7 cellular contexts compared by ENCODE assay signal in genomic region chr17:9576521-9577401, GRCh38. TPM values are rescaled to one million over a fixed set of nuclear protein-coding genes. Genes with fewer than 3 reads are reported as not detected.
A peak's percentile ranks its signal among the peaks of the same experiment; 100 is the strongest.
DNase-seq lines count a peak whose midpoint lies in the region; ATAC-seq and TF ChIP-seq lines count a peak whose summit lies in the region.

CFAP52 (plus strand) TSS chr17:9576642; CDS start chr17:9576696, 54 bp downstream.

- H2BK5ac ChIP-seq in IMR-90 (ENCODE audit: low read depth, low read length, poor library complexity, severe bottlenecking) = peak within 1 kb of the TSS; percentile 32

- H3K9me1 ChIP-seq in IMR-90 (ENCODE audit: insufficient read depth, low read length) = no peaks in the 10 kb centered on the region

- H2AK5ac ChIP-seq in IMR-90 (ENCODE audit: low read depth, low read length) = no peak within 1 kb of the TSS

- peak within 1 kb of the TSS; percentile 49; the same call in 1 of the 2 replicates for H3K23ac ChIP-seq in IMR-90 (ENCODE audit: low read depth, low read length)

- H3K4me3 ChIP-seq in IMR-90 (ENCODE audit: insufficient read depth, low read depth, low read length) = peak within 1 kb of the TSS; percentile 95
- peak within 1 kb of the TSS; percentile 91 for H3K4me3 ChIP-seq in SK-N-MC

- H4K20me1 ChIP-seq in IMR-90 (ENCODE audit: insufficient read depth, low read length) = no peaks in the 10 kb centered on the region

- peak within 1 kb of the TSS; percentile 57 for H3K4ac ChIP-seq in IMR-90 (ENCODE audit: low read depth, low read length)

- H3K9me3 ChIP-seq in IMR-90 (ENCODE audit: control insufficient read depth, insufficient read depth, low read length) (no peaks in the 10 kb centered on the region), SK-N-MC (ENCODE audit: low read depth, low read length) (no peaks in the 10 kb centered on the region)

- no TSS peak for BruUV-seq in IMR-90 (replicated peaks; lab: Mats Ljungman, UMichigan)

- H2BK120ac ChIP-seq in IMR-90 (ENCODE audit: low read depth, low read length) = no peak within 1 kb of the TSS

- peak within 1 kb of the TSS; percentile 47 for H3K14ac ChIP-seq in IMR-90 (replicated peaks; ENCODE audit: low read depth, low read length)

- H3K9ac ChIP-seq in IMR-90 (ENCODE audit: low read depth, low read length) = peak within 1 kb of the TSS; percentile 94
- peak within 1 kb of the TSS; percentile 67 for H3K9ac ChIP-seq in SK-N-MC (ENCODE audit: insufficient read length)

- TF ChIP-seq CTCF in GM13976 (IDR thresholded peaks at IDR 0.05; ENCODE audit: borderline replicate concordance, control extremely low read depth, extremely low read depth, insufficient read depth, missing control alignments) (peak; percentile 71), IMR-90 (conservative IDR thresholded peaks at IDR 0.05; ENCODE audit: low read depth, low read length) (peak; percentile 67)

- H3K56ac ChIP-seq in IMR-90 (ENCODE audit: extremely low read depth, insufficient read depth, low read length) = peak within 1 kb of the TSS; percentile 48

- POLR2A ChIA-PET in IMR-90 (lab: Charles Lee; ENCODE audit: unreplicated experiment) = no interaction called here

- peaks cover 5% of the 10 kb centered on the region; the same call in 1 of the 2 replicates for H3K4me1 ChIP-seq in IMR-90 (ENCODE audit: control insufficient read depth, insufficient read depth, low read length)

- peak; percentile 68 for ATAC-seq in IMR-90 (ENCODE audit: low read depth)

- H3K4me2 ChIP-seq in IMR-90 (ENCODE audit: low read depth, low read length) = peak within 1 kb of the TSS; percentile 97

- CTCF ChIA-PET in IMR-90 (lab: Yijun Ruan, JAX) = interaction anchor here (0.5 to 1.5 kb wide), 10 partner anchors 11 to 273 kb away, joined by 3 to 6 read pairs (median 3); no protein-coding TSS in a partner anchor

- peak within 1 kb of the TSS; percentile 80 for H4K5ac ChIP-seq in IMR-90 (ENCODE audit: low read depth, low read length)

- no peak for TF ChIP-seq POLR2A in IMR-90 (IDR thresholded peaks at IDR 0.05; ENCODE audit: low read depth, low read length)

- H2BK20ac ChIP-seq in IMR-90 (ENCODE audit: low read depth, low read length) = no peak within 1 kb of the TSS

- WGBS in IMR-90 (ENCODE audit: extremely low coverage in 2 of 2, insufficient read length in 1 of 2), 2 experiments = 2% methylated on average over 18 of the region's 40 CpGs; no CpG with 5 or more reads in 1 of the 2 experiments

- H3K27ac ChIP-seq in IMR-90 (ENCODE audit: insufficient read depth, low read length) (peak within 1 kb of the TSS; percentile 78), SK-N-MC (no peak within 1 kb of the TSS), substantia nigra (ENCODE audit: low read depth, low read length, poor library complexity, severe bottlenecking) (peak within 1 kb of the TSS; percentile 49)

- intact Hi-C loops in IMR-90 (cut with micrococcal nuclease) = loop anchor here (5.0 kb wide), 1 partner anchor 551 kb away; no protein-coding TSS in a partner anchor

- dilution Hi-C loops in IMR-90 (cut with HindIII; ENCODE audit: low sequenced_read_pairs, unreplicated experiment) = no loop called here

- peak within 1 kb of the TSS; percentile 82 to 91 for H4K8ac ChIP-seq in IMR-90 (ENCODE audit: low read depth in 2 of 2, low read length in 2 of 2)

- peak; percentile 85 for DNase-seq in GM13976 (ENCODE audit: low spot score)
- DNase-seq in IMR-90 = peak; percentile 70
- DNase-seq in SK-N-MC (ENCODE audit: low read depth, low spot score) = no peak
- DNase-seq in activated naive CD4-positive, alpha-beta T cell treated with anti-CD3 and anti-CD28 coated beads, Interleukin-2, amount 50 U/mL, for 16 hours = peak; percentile 76
- DNase-seq in globus pallidus (ENCODE audit: low spot score) = peak; percentile 77
- DNase-seq in nucleus accumbens (lab: John Stamatoyannopoulos, UW) = peak in 55 of 56 donors; percentile 17 to 89 (median 66)
- DNase-seq in substantia nigra (lab: John Stamatoyannopoulos, UW) = peak in 47 of 49 donors; percentile 11 to 81 (median 59)

- H3K36me3 ChIP-seq in IMR-90 (ENCODE audit: control insufficient read depth, insufficient read depth, low read length) = no peaks in the 10 kb centered on the region
- H3K36me3 ChIP-seq in SK-N-MC (ENCODE audit: insufficient read depth, low read length) = no peaks in the 10 kb centered on the region

- no peaks in the 10 kb centered on the region for H3K27me3 ChIP-seq in IMR-90 (ENCODE audit: control insufficient read depth, insufficient read depth, low read length)

- H2BK15ac ChIP-seq in IMR-90 (ENCODE audit: low read depth, low read length) = no peak within 1 kb of the TSS

- H2AK9ac ChIP-seq in IMR-90 (replicated peaks; ENCODE audit: low read depth, low read length, poor library complexity) = peak within 1 kb of the TSS; percentile 39

- peaks cover 6 to 7% of the 10 kb centered on the region in 2 experiments; a peak in 2 of 4 replicates for H3K79me1 ChIP-seq in IMR-90 (ENCODE audit: low read depth in 1 of 2, low read length in 2 of 2)

- peak within 1 kb of the TSS; percentile 47 for H4K91ac ChIP-seq in IMR-90 (ENCODE audit: insufficient read depth, low read depth, low read length)

- in situ Hi-C loops in GM13976 (cut with MboI; ENCODE audit: low sequenced_read_pairs, unreplicated experiment) (no loop called here), IMR-90 (cut with MboI; ENCODE audit: low sequenced_read_pairs) (no loop called here)

- H2AFZ ChIP-seq in IMR-90 (replicated peaks; ENCODE audit: low read length, poor library complexity) = peak within 1 kb of the TSS; percentile 95

- peak within 1 kb of the TSS; percentile 10; the same call in 1 of the 2 replicates for H3K18ac ChIP-seq in IMR-90 (ENCODE audit: low read depth, low read length)

- TF ChIP-seq RAD21 in IMR-90 (IDR thresholded peaks at IDR 0.05; ENCODE audit: low read length) = peak; percentile 38

TF ChIP-seq in IMR-90, 13 proteins besides CTCF, POLR2A, EP300 and RAD21:
- TF ChIP-seq FOS (IDR thresholded peaks at IDR 0.05; ENCODE audit: low read depth, low read length) = no peak
- peak; percentile 60; the same call in 1 of the 2 replicates for TF ChIP-seq MXI1 (IDR thresholded peaks at IDR 0.05; ENCODE audit: borderline replicate concordance, low read depth, low read length)
- TF ChIP-seq USF2 (IDR thresholded peaks at IDR 0.05; ENCODE audit: low read depth, low read length) = no peak
- no peak for TF ChIP-seq MAFK (IDR thresholded peaks at IDR 0.05; ENCODE audit: low read depth, low read length)
- peak; percentile 40 for TF ChIP-seq SMC3 (IDR thresholded peaks at IDR 0.05; ENCODE audit: low read depth, low read length)
- no peak for TF ChIP-seq CEBPB (IDR thresholded peaks at IDR 0.05; ENCODE audit: low read depth, low read length)

RNA-seq across cellular contexts. Expression of gene CFAP52, which starts in this region (rescaled TPM):
- total RNA-seq in IMR-90 (2012; rRNA removed) = not detected in 2 replicates
- 0.22 TPM in 1 of 2 replicates, not detected in the other for polyA plus RNA-seq in IMR-90 (2012; rRNA removed)
- 0.08 TPM in 1 of 2 replicates, not detected in the other for polyA plus RNA-seq in IMR-90 (2012; cell fraction: cytosol; rRNA removed)
- 0.07 TPM in 1 of 2 replicates, not detected in the other for polyA plus RNA-seq in IMR-90 (2012; cell fraction: nucleus; rRNA removed; ENCODE audit: low replicate concordance)

Comparison
In these comparisons a context has a peak if more than half of its experiments do, and no peak if none do; other contexts are left out.
1. Peak in DNase-seq, ATAC-seq, H3K4me3 ChIP-seq, H3K27ac ChIP-seq, H3K9ac ChIP-seq and H3K4me2 ChIP-seq in IMR-90; RNA of the gene not detected or under 1 TPM.